Comparison of ENCODE assay signal across 16 cellular contexts in genomic region chr2:113707106-113707505, GRCh38.
"Had no signal": no experiment of that assay in that cellular context is flagged by ENCODE, and none has a peak within 500 bp of the region (broad histone marks: within the 10 kb centered on the region; RNA-seq: fewer than 3 reads in every experiment).

No MANE protein-coding gene starts in this region.

- H3K4me3 ChIP-seq: body of pancreas, thoracic aorta had no signal

- H3K9me3 ChIP-seq: body of pancreas, thoracic aorta had no signal

- DNase-seq: activated CD4-positive, alpha-beta T cell treated with anti-CD3 and anti-CD28 coated beads for 48 hours; activated naive CD4-positive, alpha-beta T cell; amniotic stem cell; body of pancreas; endodermal cell; foreskin melanocyte; head of caudate nucleus; stimulated activated CD4-positive, alpha-beta T cell treated with anti-CD3 and anti-CD28 coated beads, Interleukin-15, amount 100 ng/mL, for 24 hours; stimulated activated CD4-positive, alpha-beta T cell treated with anti-CD3 and anti-CD28 coated beads, Interleukin-4, amount 100 ng/mL, for 24 hours; stimulated activated naive CD8-positive, alpha-beta T cell treated with anti-CD3 and anti-CD28 coated beads, Interleukin-15, amount 100 ng/mL, for 72 hours; T-cell had no signal

- H3K27me3 ChIP-seq: body of pancreas had no signal

- H3K27ac Mint-ChIP-seq: activated T-helper 1 cell treated with anti-CD3 and anti-CD28 coated beads, Interleukin-12 subunit alpha, Interleukin-12 subunit beta, Interleukin-2, Interleukin-4 antibody, amounts not matched to agents 30 ng/mL and 10 ng/mL and 1 ng/mL, durations not matched to agents 14 hours and 24 hours and 36 hours; dendritic cell treated with granulocyte-macrophage colony-stimulating factor and Interleukin-4, amounts not matched to agents 40 ng/mL and 50 ng/mL, for 4 days; endodermal cell; stimulated activated naive CD8-positive, alpha-beta T cell treated with anti-CD3 and anti-CD28 coated beads, Interleukin-15, amount 100 ng/mL, for 72 hours; T-cell had no signal

- H3K27ac ChIP-seq: body of pancreas, thoracic aorta had no signal

- H3K36me3 ChIP-seq: thoracic aorta had no signal

- H3K4me3 Mint-ChIP-seq: activated T-helper 1 cell treated with anti-CD3 and anti-CD28 coated beads, Interleukin-12 subunit alpha, Interleukin-12 subunit beta, Interleukin-2, Interleukin-4 antibody, amounts not matched to agents 30 ng/mL and 10 ng/mL and 1 ng/mL, durations not matched to agents 14 hours and 24 hours and 36 hours; central memory CD8-positive, alpha-beta T cell; dendritic cell treated with granulocyte-macrophage colony-stimulating factor and Interleukin-4, amounts not matched to agents 40 ng/mL and 50 ng/mL, for 4 days; endodermal cell; neural crest cell; stimulated activated naive CD8-positive, alpha-beta T cell treated with anti-CD3 and anti-CD28 coated beads, Interleukin-15, amount 100 ng/mL, for 72 hours; T-cell had no signal

- H3K4me1 Mint-ChIP-seq: central memory CD8-positive, alpha-beta T cell; stimulated activated naive CD8-positive, alpha-beta T cell treated with anti-CD3 and anti-CD28 coated beads, Interleukin-15, amount 100 ng/mL, for 72 hours; T-cell had no signal

- ATAC-seq: body of pancreas; stimulated activated naive CD8-positive, alpha-beta T cell treated with anti-CD3 and anti-CD28 coated beads, Interleukin-15, amount 100 ng/mL, for 72 hours; T-cell had no signal

- H3K9me3 Mint-ChIP-seq: activated T-helper 1 cell treated with anti-CD3 and anti-CD28 coated beads, Interleukin-12 subunit alpha, Interleukin-12 subunit beta, Interleukin-2, Interleukin-4 antibody, amounts not matched to agents 30 ng/mL and 10 ng/mL and 1 ng/mL, durations not matched to agents 14 hours and 24 hours and 36 hours; central memory CD8-positive, alpha-beta T cell; dendritic cell treated with granulocyte-macrophage colony-stimulating factor and Interleukin-4, amounts not matched to agents 40 ng/mL and 50 ng/mL, for 4 days; neural crest cell; stimulated activated naive CD8-positive, alpha-beta T cell treated with anti-CD3 and anti-CD28 coated beads, Interleukin-15, amount 100 ng/mL, for 72 hours; T-cell had no signal

- H3K27me3 Mint-ChIP-seq: central memory CD8-positive, alpha-beta T cell; dendritic cell treated with granulocyte-macrophage colony-stimulating factor and Interleukin-4, amounts not matched to agents 40 ng/mL and 50 ng/mL, for 4 days; stimulated activated naive CD8-positive, alpha-beta T cell treated with anti-CD3 and anti-CD28 coated beads, Interleukin-15, amount 100 ng/mL, for 72 hours; T-cell had no signal
